8 cellular contexts compared by ENCODE assay signal in the genomic region with DNA sequence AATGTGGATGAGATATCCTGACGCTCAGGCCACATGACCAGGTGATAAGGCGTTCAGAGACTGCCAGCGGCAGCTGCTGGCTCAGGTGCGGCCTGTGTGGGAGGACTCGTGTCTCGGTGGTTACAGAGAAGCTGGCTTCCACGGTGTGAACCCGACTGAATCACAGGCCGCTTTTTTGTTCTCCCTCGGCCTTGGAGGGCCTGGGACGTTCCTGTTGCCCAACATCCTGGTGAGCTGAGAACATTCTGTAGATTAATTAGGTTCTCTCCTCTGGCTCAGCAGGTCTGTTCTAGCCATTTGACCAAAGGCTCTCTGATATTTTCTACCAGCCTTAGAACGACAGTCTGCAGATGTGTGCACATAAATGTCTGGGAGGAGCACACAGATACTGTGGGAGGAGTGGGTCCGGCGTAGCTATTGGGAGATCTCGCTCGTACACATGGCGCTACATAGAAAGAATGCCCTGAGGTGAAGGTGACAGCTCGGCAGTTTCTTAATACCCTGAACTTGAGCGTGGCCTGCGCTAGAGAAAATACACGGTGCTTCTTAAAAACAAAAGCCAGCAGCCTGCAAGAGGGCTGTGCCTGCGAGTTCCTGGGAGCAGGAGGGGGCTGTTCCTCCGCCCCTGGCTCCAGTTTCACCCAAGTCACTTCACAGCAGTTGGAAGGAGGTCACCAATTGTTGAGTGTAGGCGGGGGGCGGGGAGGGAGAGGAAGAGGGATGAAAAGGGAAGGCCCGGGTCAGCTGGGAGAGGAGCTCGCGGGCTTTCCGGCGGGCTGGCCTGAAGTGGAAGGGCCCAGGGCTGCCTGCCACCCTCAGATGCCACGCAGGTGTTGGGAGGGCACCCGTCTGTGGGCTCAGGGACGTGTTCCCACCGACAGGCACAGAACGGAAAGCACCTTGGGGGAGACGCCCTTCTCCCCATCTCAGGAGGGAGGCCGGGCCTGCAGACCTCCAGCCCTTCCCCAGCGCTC.
DNase-seq lines count a peak whose midpoint lies in the region; ATAC-seq lines count a peak whose summit lies in the region.

No MANE protein-coding gene starts in this region.

- peaks cover 16% of the 10 kb centered on the region for H3K4me1 Mint-ChIP-seq in activated CD4-positive, alpha-beta T cell treated with anti-CD3 and anti-CD28 coated beads for 36 hours
- peaks cover 33% of the 10 kb centered on the region for H3K4me1 Mint-ChIP-seq in dendritic cell treated with granulocyte-macrophage colony-stimulating factor and Interleukin-4, amounts not matched to agents 40 ng/mL and 50 ng/mL, for 4 days (ENCODE audit: low read depth)

- POLR2A ChIA-PET in activated CD4-positive, alpha-beta T cell treated with anti-CD3 and anti-CD28 coated beads for 36 hours (lab: Charles Lee), result no interaction called here

- no peaks in the 10 kb centered on the region for H3K9me3 Mint-ChIP-seq in activated CD4-positive, alpha-beta T cell treated with anti-CD3 and anti-CD28 coated beads for 36 hours (ENCODE audit: low read depth)
- no peaks in the 10 kb centered on the region for H3K9me3 Mint-ChIP-seq in dendritic cell treated with granulocyte-macrophage colony-stimulating factor and Interleukin-4, amounts not matched to agents 40 ng/mL and 50 ng/mL, for 4 days

- peak overlapping the region; percentile 52 for H3K27ac ChIP-seq in temporal lobe (ENCODE audit: low read depth, low read length)

- no peaks in the 10 kb centered on the region for H3K36me3 Mint-ChIP-seq in activated CD4-positive, alpha-beta T cell treated with anti-CD3 and anti-CD28 coated beads for 36 hours (ENCODE audit: low read depth)
- no peaks in the 10 kb centered on the region for H3K36me3 Mint-ChIP-seq in dendritic cell treated with granulocyte-macrophage colony-stimulating factor and Interleukin-4, amounts not matched to agents 40 ng/mL and 50 ng/mL, for 4 days (ENCODE audit: low read depth)

- peaks cover 18% of the 10 kb centered on the region for H3K27me3 Mint-ChIP-seq in activated CD4-positive, alpha-beta T cell treated with anti-CD3 and anti-CD28 coated beads for 36 hours
- H3K27me3 Mint-ChIP-seq in dendritic cell treated with granulocyte-macrophage colony-stimulating factor and Interleukin-4, amounts not matched to agents 40 ng/mL and 50 ng/mL, for 4 days, result peaks cover 2% of the 10 kb centered on the region

- CTCF ChIA-PET in activated CD4-positive, alpha-beta T cell treated with anti-CD3 and anti-CD28 coated beads for 36 hours (lab: Charles Lee), result interaction anchor here (0.9 to 1.0 kb wide), 2 partner anchors 12 to 50 kb away, joined by 3 read pairs; no protein-coding TSS in a partner anchor

- peak; percentile 14 for DNase-seq in activated CD4-positive, alpha-beta T cell treated with anti-CD3 and anti-CD28 coated beads for 36 hours
- DNase-seq in activated CD4-positive, alpha-beta T cell treated with anti-CD3 and anti-CD28 coated beads for 1 hour, result no peak
- DNase-seq in NCI-H2196 (lab: John Stamatoyannopoulos, UW; ENCODE audit: unreplicated experiment), result peak; percentile 29
- DNase-seq in medulla oblongata (ENCODE audit: extremely low spot score), result peak; percentile 68
- no peak for DNase-seq in activated naive CD4-positive, alpha-beta T cell treated with Interleukin-2 at 50 U/mL for 16 hours

- ATAC-seq in activated CD4-positive, alpha-beta T cell treated with anti-CD3 and anti-CD28 coated beads for 36 hours, result peak; percentile 16
- no peak for ATAC-seq in GM21423 (IDR thresholded peaks at IDR 0.05; ENCODE audit: unreplicated experiment)

- intact Hi-C loops in activated CD4-positive, alpha-beta T cell treated with anti-CD3 and anti-CD28 coated beads for 36 hours (cut with DNase I, micrococcal nuclease), result loop anchor here (1.0 to 2.0 kb wide), 2 partner anchors 220 to 221 kb away; no protein-coding TSS in a partner anchor
- intact Hi-C loops in dendritic cell treated with granulocyte-macrophage colony-stimulating factor and Interleukin-4, amounts not matched to agents 40 ng/mL and 50 ng/mL, for 4 days (cut with micrococcal nuclease), result loop anchor here (10.0 kb wide), 1 partner anchor 145 kb away; no protein-coding TSS in a partner anchor

- no peak overlapping the region for H3K4me3 Mint-ChIP-seq in activated CD4-positive, alpha-beta T cell treated with anti-CD3 and anti-CD28 coated beads for 36 hours
- peak overlapping the region; percentile 78 for H3K4me3 Mint-ChIP-seq in dendritic cell treated with granulocyte-macrophage colony-stimulating factor and Interleukin-4, amounts not matched to agents 40 ng/mL and 50 ng/mL, for 4 days

- no peak overlapping the region for H3K27ac Mint-ChIP-seq in activated CD4-positive, alpha-beta T cell treated with anti-CD3 and anti-CD28 coated beads for 36 hours
- H3K27ac Mint-ChIP-seq in dendritic cell treated with granulocyte-macrophage colony-stimulating factor and Interleukin-4, amounts not matched to agents 40 ng/mL and 50 ng/mL, for 4 days, result peak overlapping the region; percentile 73

Comparison
In these comparisons a context has a peak if more than half of its experiments do, and no peak if none do; other contexts are left out.
1. DNase-seq: peak in activated CD4-positive, alpha-beta T cell treated with anti-CD3 and anti-CD28 coated beads for 36 hours (single experiment), NCI-H2196 (single experiment) and medulla oblongata (single experiment); none in activated CD4-positive, alpha-beta T cell treated with anti-CD3 and anti-CD28 coated beads for 1 hour (single experiment) and activated naive CD4-positive, alpha-beta T cell treated with Interleukin-2 at 50 U/mL for 16 hours (single experiment).